In the genomic region with DNA sequence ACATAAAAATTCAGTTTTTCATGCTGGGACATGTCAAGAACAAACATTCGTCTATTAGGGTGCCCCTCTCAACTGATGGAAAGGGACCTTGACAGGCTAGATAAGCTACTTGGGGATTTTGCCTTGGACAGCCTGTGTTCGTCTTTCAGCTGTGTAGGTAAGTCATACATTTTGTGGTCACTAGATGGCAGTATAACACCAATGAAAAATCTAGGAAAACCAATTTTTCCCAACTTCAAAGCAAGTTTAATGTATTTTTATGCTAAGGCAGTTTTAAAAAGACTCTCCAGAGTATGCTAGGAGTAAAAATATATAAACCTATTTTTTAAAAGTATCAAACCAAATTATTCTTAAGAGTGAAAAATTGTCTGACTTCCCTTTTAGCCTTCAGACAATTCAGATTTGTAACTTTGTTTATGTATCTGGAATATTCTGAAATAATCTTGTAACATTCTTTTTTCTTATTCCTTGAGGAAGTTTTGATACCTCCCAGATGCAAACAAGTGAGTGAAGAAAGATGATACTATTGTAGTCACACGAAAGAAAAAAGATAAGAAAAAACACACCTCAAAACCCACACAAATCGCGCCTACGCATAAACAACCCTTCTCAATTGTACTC, we compare ENCODE assay signal across 8 cellular contexts.
DNase-seq lines count a peak whose midpoint lies in the region; ATAC-seq and TF ChIP-seq lines count a peak whose summit lies in the region.

No MANE protein-coding gene starts in this region.

- ATAC-seq in HG02678 (IDR thresholded peaks at IDR 0.05; ENCODE audit: unreplicated experiment) = peak; percentile 67
- no peak for ATAC-seq in HG03439 (IDR thresholded peaks at IDR 0.05; ENCODE audit: unreplicated experiment)

- TF ChIP-seq CTCF in transverse colon (IDR thresholded peaks at IDR 0.05) = peak; percentile 62 to 76 (median 68)

- H3K27ac ChIP-seq in transverse colon = no peak overlapping the region

- no peak for TF ChIP-seq POLR2A in transverse colon (IDR thresholded peaks at IDR 0.05)

- H3K9me3 ChIP-seq in transverse colon = no peaks in the 10 kb centered on the region

- no peaks in the 10 kb centered on the region for H3K36me3 ChIP-seq in transverse colon

- no peaks in the 10 kb centered on the region for H3K27me3 ChIP-seq in transverse colon

- H3K4me3 ChIP-seq in transverse colon = no peak overlapping the region

- peak; percentile 42 for DNase-seq in A172 (ENCODE audit: low spot score)
- peak; percentile 10 for DNase-seq in GM04504 (ENCODE audit: low read depth)
- peak; percentile 18 for DNase-seq in NCI-H526 treated with DMSO at 0.1 percent for 48 hours (lab: John Stamatoyannopoulos, UW)
- DNase-seq in brain pericyte (ENCODE audit: low read depth, low spot score) = peak; percentile 26
- peak; percentile 86 for DNase-seq in inferior parietal cortex (ENCODE audit: extremely low spot score)
- DNase-seq in transverse colon = no peak

- peaks cover 0 to 3% (median 0%) of the 10 kb centered on the region in 4 donors for H3K4me1 ChIP-seq in transverse colon

- in situ Hi-C loops in transverse colon (cut with MboI; ENCODE audit: low pct_ligation_motif_present in 1 of 4, low pct_unique_long_range_greater_than_20kb in 1 of 4, low sequenced_read_pairs in 3 of 4) = loop anchor here (10.0 to 25.0 kb wide), 2 partner anchors 550 to 558 kb away; no protein-coding TSS in a partner anchor

- no peak for TF ChIP-seq EP300 in transverse colon (IDR thresholded peaks at IDR 0.05; ENCODE audit: low read depth)

- 57 to 85% methylated on average over 4 to 6 of the region's 6 CpGs for WGBS in transverse colon (ENCODE audit: low coverage in 1 of 2), 2 donors

- intact Hi-C loops in transverse colon (cut with DNase I; ENCODE audit: low total_unique reads) = loop anchor here (2.0 kb wide), 1 partner anchor 558 kb away; no protein-coding TSS in a partner anchor
